Comparison of ENCODE assay signal across 9 cellular contexts in the genomic region with DNA sequence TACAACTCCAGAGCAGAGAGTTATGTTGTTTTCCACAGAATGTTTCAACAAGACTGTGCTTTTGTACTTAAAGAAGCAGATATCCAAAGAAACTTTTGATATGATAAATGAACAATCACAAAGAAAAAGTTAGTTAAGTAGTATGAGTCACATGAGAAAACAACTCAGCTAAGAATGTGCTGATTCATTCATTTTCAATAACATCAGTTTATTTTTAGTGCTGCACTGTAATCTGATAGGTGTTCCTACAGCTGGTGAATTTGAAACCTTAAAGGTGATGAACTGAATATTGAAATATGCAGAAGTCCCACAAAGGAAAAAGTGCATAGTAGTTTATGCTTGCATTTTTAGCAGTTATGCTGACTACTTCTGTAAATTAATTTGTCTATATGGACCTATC.
DNase-seq lines count a peak whose midpoint lies in the region; ATAC-seq and TF ChIP-seq lines count a peak whose summit lies in the region.
"Had no signal": no experiment of that assay in that cellular context is flagged by ENCODE, and none has a peak within 500 bp of the region (broad histone marks: within the 10 kb centered on the region; RNA-seq: fewer than 3 reads in every experiment).

No MANE protein-coding gene starts in this region.

- peaks cover 6% of the 10 kb centered on the region for H3K36me3 Mint-ChIP-seq in chondrocyte (ENCODE audit: low read depth)
- no peaks in the 10 kb centered on the region for H3K36me3 Mint-ChIP-seq in nephron progenitor cell (ENCODE audit: low read depth)

- peak; percentile 81 for DNase-seq in EH (ENCODE audit: low read depth)
- DNase-seq in chondrocyte (ENCODE audit: low spot score), result no peak
- DNase-seq in omental fat pad (ENCODE audit: low spot score), result no peak
- DNase-seq in H7, result no peak
- DNase-seq in globus pallidus (ENCODE audit: low spot score), result no peak
- no peak for DNase-seq in NCI-H1092 treated with DMSO at 0.1 percent for 48 hours (lab: John Stamatoyannopoulos, UW)
- no peak for DNase-seq in nephron progenitor cell
- DNase-seq: sigmoid colon had no signal

- no peak overlapping the region for H3K4me3 ChIP-seq in H7 (ENCODE audit: insufficient read depth, low read depth, low read length)
- H3K4me3 ChIP-seq: sigmoid colon had no signal

- TF ChIP-seq CTCF in chondrocyte (IDR thresholded peaks at IDR 0.05), result no peak
- no peak for TF ChIP-seq CTCF in omental fat pad (IDR thresholded peaks at IDR 0.05)
- TF ChIP-seq CTCF in nephron progenitor cell (IDR thresholded peaks at IDR 0.05), result no peak

- TF ChIP-seq RAD21 in Ishikawa (IDR thresholded peaks at IDR 0.05; ENCODE audit: low read depth), result 0 out of 2 replicates have a peak, but pooled peaks have one; percentile 19

- TF ChIP-seq EP300 in Ishikawa (IDR thresholded peaks at IDR 0.05; ENCODE audit: borderline replicate concordance), result peak; percentile 91

- H3K9me3 Mint-ChIP-seq in chondrocyte (ENCODE audit: low read depth) (no peaks in the 10 kb centered on the region), nephron progenitor cell (peaks cover 21% of the 10 kb centered on the region)

- H3K27me3 Mint-ChIP-seq in chondrocyte (ENCODE audit: low read depth) (no peaks in the 10 kb centered on the region), nephron progenitor cell (ENCODE audit: low read depth, poor library complexity) (peaks cover 7% of the 10 kb centered on the region)

- peaks cover 45% of the 10 kb centered on the region for H3K4me1 Mint-ChIP-seq in chondrocyte (ENCODE audit: low read depth)
- peaks cover 7% of the 10 kb centered on the region for H3K4me1 Mint-ChIP-seq in nephron progenitor cell

- peaks cover 1% of the 10 kb centered on the region; the same call in 1 of the 2 replicates for H3K36me3 ChIP-seq in H7 (replicated peaks; ENCODE audit: control insufficient read depth, insufficient read depth, low read length)
- H3K36me3 ChIP-seq: sigmoid colon had no signal

- peak; percentile 70 for ATAC-seq in omental fat pad (ENCODE audit: low FRiP score)

- no peak overlapping the region for H3K4me3 Mint-ChIP-seq in chondrocyte (ENCODE audit: unreplicated experiment)
- no peak overlapping the region for H3K4me3 Mint-ChIP-seq in nephron progenitor cell

- H3K27me3 ChIP-seq in H7 (ENCODE audit: control insufficient read depth, insufficient read depth, low read length), result no peaks in the 10 kb centered on the region
- H3K27me3 ChIP-seq: sigmoid colon had no signal

- H3K27ac Mint-ChIP-seq in chondrocyte (ENCODE audit: unreplicated experiment) (peak overlapping the region; percentile 91), nephron progenitor cell (no peak overlapping the region)

TF ChIP-seq in Ishikawa, 13 proteins besides CTCF, POLR2A, EP300 and RAD21:
- no peak for TF ChIP-seq ZBTB7A (IDR thresholded peaks at IDR 0.05; ENCODE audit: low read depth)
- TF ChIP-seq EGR1 (IDR thresholded peaks at IDR 0.05), result no peak
- TF ChIP-seq TEAD4 (IDR thresholded peaks at IDR 0.05), result peak; percentile 95
- peak; percentile 85 for TF ChIP-seq TCF12 (IDR thresholded peaks at IDR 0.05; ENCODE audit: low read depth)
- TF ChIP-seq YY1 (IDR thresholded peaks at IDR 0.05; ENCODE audit: low read depth), result no peak
- TF ChIP-seq, protein P1, sequence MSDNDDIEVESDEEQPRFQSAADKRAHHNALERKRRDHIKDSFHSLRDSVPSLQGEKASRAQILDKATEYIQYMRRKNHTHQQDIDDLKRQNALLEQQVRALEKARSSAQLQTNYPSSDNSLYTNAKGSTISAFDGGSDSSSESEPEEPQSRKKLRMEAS (IDR thresholded peaks at IDR 0.05), result 0 out of 2 replicates have a peak, but pooled peaks have one; percentile 43
- TF ChIP-seq, protein P2, sequence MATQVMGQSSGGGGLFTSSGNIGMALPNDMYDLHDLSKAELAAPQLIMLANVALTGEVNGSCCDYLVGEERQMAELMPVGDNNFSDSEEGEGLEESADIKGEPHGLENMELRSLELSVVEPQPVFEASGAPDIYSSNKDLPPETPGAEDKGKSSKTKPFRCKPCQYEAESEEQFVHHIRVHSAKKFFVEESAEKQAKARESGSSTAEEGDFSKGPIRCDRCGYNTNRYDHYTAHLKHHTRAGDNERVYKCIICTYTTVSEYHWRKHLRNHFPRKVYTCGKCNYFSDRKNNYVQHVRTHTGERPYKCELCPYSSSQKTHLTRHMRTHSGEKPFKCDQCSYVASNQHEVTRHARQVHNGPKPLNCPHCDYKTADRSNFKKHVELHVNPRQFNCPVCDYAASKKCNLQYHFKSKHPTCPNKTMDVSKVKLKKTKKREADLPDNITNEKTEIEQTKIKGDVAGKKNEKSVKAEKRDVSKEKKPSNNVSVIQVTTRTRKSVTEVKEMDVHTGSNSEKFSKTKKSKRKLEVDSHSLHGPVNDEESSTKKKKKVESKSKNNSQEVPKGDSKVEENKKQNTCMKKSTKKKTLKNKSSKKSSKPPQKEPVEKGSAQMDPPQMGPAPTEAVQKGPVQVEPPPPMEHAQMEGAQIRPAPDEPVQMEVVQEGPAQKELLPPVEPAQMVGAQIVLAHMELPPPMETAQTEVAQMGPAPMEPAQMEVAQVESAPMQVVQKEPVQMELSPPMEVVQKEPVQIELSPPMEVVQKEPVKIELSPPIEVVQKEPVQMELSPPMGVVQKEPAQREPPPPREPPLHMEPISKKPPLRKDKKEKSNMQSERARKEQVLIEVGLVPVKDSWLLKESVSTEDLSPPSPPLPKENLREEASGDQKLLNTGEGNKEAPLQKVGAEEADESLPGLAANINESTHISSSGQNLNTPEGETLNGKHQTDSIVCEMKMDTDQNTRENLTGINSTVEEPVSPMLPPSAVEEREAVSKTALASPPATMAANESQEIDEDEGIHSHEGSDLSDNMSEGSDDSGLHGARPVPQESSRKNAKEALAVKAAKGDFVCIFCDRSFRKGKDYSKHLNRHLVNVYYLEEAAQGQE (IDR thresholded peaks at IDR 0.05; ENCODE audit: low read depth), result no peak
- TF ChIP-seq NFIC (IDR thresholded peaks at IDR 0.05), result peak; percentile 67
- 0 out of 2 replicates have a peak, but pooled peaks have one; percentile 25 for TF ChIP-seq CREB1 (IDR thresholded peaks at IDR 0.05; ENCODE audit: low read depth)
- peak; percentile 58 for TF ChIP-seq CEBPB (IDR thresholded peaks at IDR 0.05)
- TF ChIP-seq FOXM1 (IDR thresholded peaks at IDR 0.05; ENCODE audit: borderline replicate concordance, low read depth), result peak; percentile 91
- TF ChIP-seq, protein P3, sequence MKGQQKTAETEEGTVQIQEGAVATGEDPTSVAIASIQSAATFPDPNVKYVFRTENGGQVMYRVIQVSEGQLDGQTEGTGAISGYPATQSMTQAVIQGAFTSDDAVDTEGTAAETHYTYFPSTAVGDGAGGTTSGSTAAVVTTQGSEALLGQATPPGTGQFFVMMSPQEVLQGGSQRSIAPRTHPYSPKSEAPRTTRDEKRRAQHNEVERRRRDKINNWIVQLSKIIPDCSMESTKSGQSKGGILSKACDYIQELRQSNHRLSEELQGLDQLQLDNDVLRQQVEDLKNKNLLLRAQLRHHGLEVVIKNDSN (IDR thresholded peaks at IDR 0.05), result peak; percentile 75
- no peak for TF ChIP-seq TAF1 (IDR thresholded peaks at IDR 0.05; ENCODE audit: low read depth)
